Comparison of ENCODE assay signal across 8 cellular contexts in the genomic region with DNA sequence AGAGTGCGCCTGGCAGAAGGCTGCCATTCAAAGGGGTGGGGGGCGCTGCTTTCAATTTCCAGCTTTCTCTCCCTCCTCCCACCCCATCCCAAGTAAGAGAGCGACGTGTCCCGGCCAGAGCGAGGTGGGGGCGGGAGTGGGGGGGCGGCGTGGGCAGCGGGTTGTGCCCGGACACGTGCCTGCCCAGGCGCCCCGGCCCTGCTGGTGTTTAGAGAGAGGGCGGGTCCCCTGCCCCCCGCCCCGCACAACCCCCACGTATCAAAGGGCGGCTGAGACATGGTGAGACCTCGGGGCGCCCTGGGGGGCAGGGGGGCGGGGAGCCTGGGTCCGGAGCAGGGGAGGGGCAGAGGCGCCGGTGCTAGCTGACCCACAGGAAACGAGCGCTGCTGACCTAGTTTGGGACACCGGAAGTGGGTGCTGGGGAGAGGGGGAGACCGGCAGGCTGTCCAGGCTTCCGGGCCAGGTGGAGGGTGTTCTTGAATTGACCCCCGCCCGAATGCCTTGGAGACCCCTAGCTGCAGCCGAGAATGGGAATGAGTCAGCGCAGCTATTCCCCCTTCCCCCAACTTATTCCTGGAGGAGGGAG. TPM values are rescaled to one million over a fixed set of nuclear protein-coding genes. Genes with fewer than 3 reads are reported as not detected.
DNase-seq lines count a peak whose midpoint lies in the region; ATAC-seq and TF ChIP-seq lines count a peak whose summit lies in the region.

No MANE protein-coding gene starts in this region.

- peak overlapping the region; percentile 70 to 96 (median 84) for H3K4me3 ChIP-seq in heart left ventricle

- 1 to 2% (median 1%) methylated on average over 26 to 34 of the region's 34 CpGs for WGBS in heart left ventricle, 4 donors

- CTCF ChIA-PET in Calu3 (lab: Charles Lee), result interaction anchor here (0.6 to 1.2 kb wide), 7 partner anchors 9 to 191 kb away, joined by 3 to 4 read pairs (median 3); partner anchors contain the start of genes ADAM15 and PMVK

- H3K4me3 Mint-ChIP-seq in Calu3 (ENCODE audit: low read depth, unreplicated experiment) (peak overlapping the region; percentile 94), IgD-negative memory B cell (peak overlapping the region; percentile 91 to 99 (median 96)), osteocyte (ENCODE audit: unreplicated experiment) (peak overlapping the region; percentile 91)
- peak overlapping the region; percentile 97 for H3K4me3 Mint-ChIP-seq in activated naive CD8-positive, alpha-beta T cell treated with anti-CD3 and anti-CD28 coated beads, Interleukin-2, amount 10 ng/mL, durations not matched to agents 7 days and 5 days

- DNase-seq in Calu3 (peak; percentile 78), heart left ventricle (peak; percentile 80 to 89 (median 85)), osteocyte (ENCODE audit: extremely low spot score, unreplicated experiment) (no peak), GF-D8 (lab: John Stamatoyannopoulos, UW) (no peak)
- DNase-seq in activated naive CD8-positive, alpha-beta T cell treated with anti-CD3 and anti-CD28 coated beads, Interleukin-2, amount 10 ng/mL, durations not matched to agents 7 days and 5 days, result no peak

- H3K27me3 Mint-ChIP-seq in Calu3 (ENCODE audit: unreplicated experiment) (no peaks in the 10 kb centered on the region), IgD-negative memory B cell (no peaks in the 10 kb centered on the region), osteocyte (ENCODE audit: unreplicated experiment) (no peaks in the 10 kb centered on the region)
- no peaks in the 10 kb centered on the region for H3K27me3 Mint-ChIP-seq in activated naive CD8-positive, alpha-beta T cell treated with anti-CD3 and anti-CD28 coated beads, Interleukin-2, amount 10 ng/mL, durations not matched to agents 7 days and 5 days

- H3K36me3 ChIP-seq in heart left ventricle, result no peaks in the 10 kb centered on the region

- H3K9me3 Mint-ChIP-seq in Calu3 (ENCODE audit: low read depth, unreplicated experiment), result no peaks in the 10 kb centered on the region
- no peaks in the 10 kb centered on the region for H3K9me3 Mint-ChIP-seq in IgD-negative memory B cell
- no peaks in the 10 kb centered on the region for H3K9me3 Mint-ChIP-seq in activated naive CD8-positive, alpha-beta T cell treated with anti-CD3 and anti-CD28 coated beads, Interleukin-2, amount 10 ng/mL, durations not matched to agents 7 days and 5 days
- no peaks in the 10 kb centered on the region for H3K9me3 Mint-ChIP-seq in osteocyte (ENCODE audit: unreplicated experiment)

- no TSS peak for BruUV-seq in Calu3 (replicated peaks; lab: Mats Ljungman, UMichigan)

- H3K4me1 ChIP-seq in heart left ventricle, result peaks cover 5 to 74% (median 60%) of the 10 kb centered on the region in 12 donors

- POLR2A ChIA-PET in activated naive CD8-positive, alpha-beta T cell treated with anti-CD3 and anti-CD28 coated beads, Interleukin-2, amount 10 ng/mL, durations not matched to agents 7 days and 5 days (lab: Charles Lee), result interaction anchor here (1.1 to 1.5 kb wide), 4 partner anchors 8 to 255 kb away, joined by 3 to 4 read pairs (median 4); partner anchors contain the start of gene FLAD1

- H3K27ac ChIP-seq in heart left ventricle, result peak overlapping the region; percentile 77 to 98 (median 95)

- H3K4me1 Mint-ChIP-seq in Calu3 (ENCODE audit: low read depth, unreplicated experiment) (peaks cover 51% of the 10 kb centered on the region), IgD-negative memory B cell (peaks cover 27 to 32% (median 29%) of the 10 kb centered on the region in 3 donors), osteocyte (ENCODE audit: unreplicated experiment) (peaks cover 32% of the 10 kb centered on the region)
- H3K4me1 Mint-ChIP-seq in activated naive CD8-positive, alpha-beta T cell treated with anti-CD3 and anti-CD28 coated beads, Interleukin-2, amount 10 ng/mL, durations not matched to agents 7 days and 5 days, result peaks cover 44% of the 10 kb centered on the region

- H3K27ac Mint-ChIP-seq in Calu3 (ENCODE audit: unreplicated experiment) (peak overlapping the region; percentile 93), IgD-negative memory B cell (peak overlapping the region; percentile 82 to 94 (median 93)), osteocyte (ENCODE audit: unreplicated experiment) (peak overlapping the region; percentile 96)
- H3K27ac Mint-ChIP-seq in activated naive CD8-positive, alpha-beta T cell treated with anti-CD3 and anti-CD28 coated beads, Interleukin-2, amount 10 ng/mL, durations not matched to agents 7 days and 5 days, result peak overlapping the region; percentile 91

- no peaks in the 10 kb centered on the region for H3K9me3 ChIP-seq in heart left ventricle

- H3K36me3 Mint-ChIP-seq in Calu3 (ENCODE audit: insufficient read depth, unreplicated experiment), result peaks cover 59% of the 10 kb centered on the region
- peaks cover 2% of the 10 kb centered on the region for H3K36me3 Mint-ChIP-seq in IgD-negative memory B cell
- H3K36me3 Mint-ChIP-seq in activated naive CD8-positive, alpha-beta T cell treated with anti-CD3 and anti-CD28 coated beads, Interleukin-2, amount 10 ng/mL, durations not matched to agents 7 days and 5 days, result no peaks in the 10 kb centered on the region
- H3K36me3 Mint-ChIP-seq in osteocyte (ENCODE audit: unreplicated experiment), result no peaks in the 10 kb centered on the region

- no peaks in the 10 kb centered on the region for H3K27me3 ChIP-seq in heart left ventricle

- no peak for TF ChIP-seq POLR2A in heart left ventricle (IDR thresholded peaks at IDR 0.05)

- intact Hi-C loops in Calu3 (cut with micrococcal nuclease; ENCODE audit: unreplicated experiment) (loop anchor here (2.0 to 10.0 kb wide), 2 partner anchors 13 to 51 kb away; partner anchors contain the start of gene ADAM15), heart left ventricle (cut with DNase I) (loop anchor here in 5 of 10 donors (2.0 to 5.0 kb wide), 5 partner anchors 13 to 67 kb away; partner anchors contain the start of genes ADAM15 (in 4 of the 5), PMVK (in 1 of the 5) and PYGO2 (in 1 of the 5))

- ATAC-seq in activated naive CD8-positive, alpha-beta T cell treated with anti-CD3 and anti-CD28 coated beads, Interleukin-2, amount 10 ng/mL, durations not matched to agents 7 days and 5 days (ENCODE audit: low read depth), result no peak
- ATAC-seq in heart left ventricle (peak in 2 of 4 donors; percentile 4 to 21), GM18502 (IDR thresholded peaks at IDR 0.05; ENCODE audit: poor library complexity, unreplicated experiment) (no peak), GM19351 (IDR thresholded peaks at IDR 0.05; ENCODE audit: unreplicated experiment) (no peak)

- TF ChIP-seq CTCF in Calu3 (IDR thresholded peaks at IDR 0.05; ENCODE audit: unreplicated experiment) (no peak), heart left ventricle (IDR thresholded peaks at IDR 0.05) (no peak), osteocyte (IDR thresholded peaks at IDR 0.05) (no peak)

RNA-seq across cellular contexts. Expression of gene ZBTB7B, which starts 1.3 kb away (rescaled TPM):
- total RNA-seq in Calu3 (2022) (64.7 and 64.9 TPM in 2 replicates), heart left ventricle (10 to 100 TPM; 29.5 to 80.0 (median 46.6) TPM), osteocyte (34.4 and 37.8 TPM in 2 replicates)
- polyA plus RNA-seq in IgD-negative memory B cell (7.7 TPM), heart left ventricle (100 to 1,000 TPM in 1 of 2 donors, 10 to 100 TPM in 1; 39.2 to 103 TPM)
- 10 to 100 TPM; 41.4 to 48.4 TPM for total RNA-seq in activated naive CD8-positive, alpha-beta T cell treated with anti-CD3 and anti-CD28 coated beads, Interleukin-2, amount 10 ng/mL, durations not matched to agents 7 days and 5 days

RNA-seq across cellular contexts. Expression of gene LENEP, which starts 10.5 kb away (rescaled TPM):
- total RNA-seq in Calu3 (2022) (1.1 and 1.5 TPM in 2 replicates), heart left ventricle (not detected), osteocyte (not detected in 2 replicates)
- polyA plus RNA-seq in IgD-negative memory B cell (not detected), heart left ventricle (not detected)
- total RNA-seq in activated naive CD8-positive, alpha-beta T cell treated with anti-CD3 and anti-CD28 coated beads, Interleukin-2, amount 10 ng/mL, durations not matched to agents 7 days and 5 days, result 1 to 10 TPM; 1.1 to 1.9 TPM

RNA-seq across cellular contexts. Expression of gene FLAD1, which starts 20.7 kb away (rescaled TPM):
- total RNA-seq in Calu3 (2022) (74.3 and 75.1 TPM in 2 replicates), heart left ventricle (10 to 100 TPM; 19.4 to 35.0 (median 27.4) TPM), osteocyte (30.2 and 31.2 TPM in 2 replicates)
- polyA plus RNA-seq in IgD-negative memory B cell (57.6 TPM), heart left ventricle (10 to 100 TPM; 22.3 to 50.7 TPM)
- 10 to 100 TPM; 46.2 to 48.9 TPM for total RNA-seq in activated naive CD8-positive, alpha-beta T cell treated with anti-CD3 and anti-CD28 coated beads, Interleukin-2, amount 10 ng/mL, durations not matched to agents 7 days and 5 days

RNA-seq across cellular contexts. Expression of gene CKS1B, which starts 29.4 kb away (rescaled TPM):
- total RNA-seq in Calu3 (2022) (182 and 230 TPM in 2 replicates), heart left ventricle (10 to 100 TPM; 11.0 to 30.0 (median 16.7) TPM), osteocyte (38.5 and 39.6 TPM in 2 replicates)
- polyA plus RNA-seq in IgD-negative memory B cell (102 TPM), heart left ventricle (10 to 100 TPM in 1 of 2 donors, 1 to 10 TPM in 1; 6.8 to 48.9 TPM)
- 100 to 1,000 TPM; 112 to 114 TPM for total RNA-seq in activated naive CD8-positive, alpha-beta T cell treated with anti-CD3 and anti-CD28 coated beads, Interleukin-2, amount 10 ng/mL, durations not matched to agents 7 days and 5 days

RNA-seq across cellular contexts. Expression of gene DCST2, which starts 29.7 kb away (rescaled TPM):
- total RNA-seq in Calu3 (2022) (1.4 and 1.5 TPM in 2 replicates), heart left ventricle (under 1 TPM in 8 of 9 donors, not detected in 1; 0.14 to 0.62 (median 0.35) TPM), osteocyte (0.75 and 1.0 TPM in 2 replicates)
- polyA plus RNA-seq in IgD-negative memory B cell (not detected), heart left ventricle (under 1 TPM; 0.17 to 0.65 TPM)
- total RNA-seq in activated naive CD8-positive, alpha-beta T cell treated with anti-CD3 and anti-CD28 coated beads, Interleukin-2, amount 10 ng/mL, durations not matched to agents 7 days and 5 days, result 1 to 10 TPM in 1 of 2 experiments, under 1 TPM in 1; 0.91 to 1.4 TPM

Comparison
In these comparisons a context has a peak if more than half of its experiments do, and no peak if none do; other contexts are left out.
1. DNase-seq: peak in Calu3 (single experiment) and heart left ventricle (5 of 5); none in activated naive CD8-positive, alpha-beta T cell treated with anti-CD3 and anti-CD28 coated beads, Interleukin-2, amount 10 ng/mL, durations not matched to agents 7 days and 5 days (single experiment), osteocyte (single experiment) and GF-D8 (single experiment).
2. Peak in every context shown above with its lines, with median percentiles within 50 percentile points of each other: H3K27ac Mint-ChIP-seq and H3K4me3 Mint-ChIP-seq.